In the genomic region with DNA sequence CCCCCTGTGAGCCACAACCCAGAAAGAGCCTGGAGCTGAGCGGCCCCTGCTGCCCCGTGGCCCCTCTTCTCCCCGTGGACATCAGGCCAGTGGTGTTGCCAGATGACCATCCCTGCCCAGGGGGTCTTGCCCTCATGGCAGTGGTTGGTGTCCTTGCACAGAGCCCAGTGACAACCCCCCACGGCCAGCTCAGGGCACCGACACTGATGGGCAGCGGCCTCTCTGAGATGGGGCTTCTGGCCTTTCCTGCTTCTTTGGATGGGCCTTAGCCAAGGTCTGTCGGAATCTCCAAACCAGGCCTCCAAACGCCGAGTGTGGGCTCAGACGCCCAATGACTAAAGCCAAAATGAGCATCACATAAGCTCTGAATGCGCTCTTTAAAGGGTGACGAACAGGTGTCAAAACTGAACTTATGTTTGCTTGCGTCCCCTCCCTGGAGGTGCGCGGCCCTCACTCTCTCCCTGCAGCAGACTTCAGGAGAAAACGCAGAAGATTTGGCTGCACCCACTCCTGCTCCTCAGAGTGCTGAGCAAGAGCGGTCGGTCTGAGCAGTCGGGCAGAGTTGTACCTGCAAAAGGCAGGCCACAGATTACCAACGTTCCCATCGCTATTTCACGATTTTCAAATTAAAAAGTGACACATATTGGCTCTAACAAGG, we compare ENCODE assay signal across 1 cellular context.
TF ChIP-seq lines count a peak whose summit lies in the region.

No MANE protein-coding gene starts in this region.

TF ChIP-seq in H1, 55 proteins besides CTCF, POLR2A, EP300 and RAD21:
- TF ChIP-seq EGR1 (IDR thresholded peaks at IDR 0.05; ENCODE audit: borderline replicate concordance, low read depth, low read length) (no peak), RNF2 (IDR thresholded peaks at IDR 0.05; ENCODE audit: borderline replicate concordance, low read depth, low read length, missing control alignments, poor library complexity, severe bottlenecking) (no peak), SIRT6 (IDR thresholded peaks at IDR 0.05; ENCODE audit: low read length) (no peak), ZNF274 (IDR thresholded peaks at IDR 0.05; ENCODE audit: borderline replicate concordance, extremely low read depth, low read length) (no peak), PHF8 (conservative IDR thresholded peaks at IDR 0.05; ENCODE audit: low read depth, low read length) (no peak), CBX8 (IDR thresholded peaks at IDR 0.05; ENCODE audit: borderline replicate concordance, low read depth, low read length) (no peak), KDM1A (IDR thresholded peaks at IDR 0.05; ENCODE audit: borderline replicate concordance, low read length) (no peak), CBX5 (IDR thresholded peaks at IDR 0.05; ENCODE audit: low read depth, low read length) (no peak), MAFK (IDR thresholded peaks at IDR 0.05; ENCODE audit: low read depth, low read length) (no peak), KDM4A (IDR thresholded peaks at IDR 0.05; ENCODE audit: low read depth, low read length, severe bottlenecking) (no peak), JUND (IDR thresholded peaks at IDR 0.05; ENCODE audit: low read length) (no peak), POLR2AphosphoS5 (IDR thresholded peaks at IDR 0.05; ENCODE audit: low read depth, low read length) (no peak), HDAC2 (IDR thresholded peaks at IDR 0.05; ENCODE audit: borderline replicate concordance in 1 of 2, low read depth in 2 of 2, low read length in 2 of 2) (no peak), HDAC6 (IDR thresholded peaks at IDR 0.05; ENCODE audit: low read depth, low read length) (no peak), BRCA1 (IDR thresholded peaks at IDR 0.05; ENCODE audit: low read depth, low read length) (no peak), RFX5 (IDR thresholded peaks at IDR 0.05; ENCODE audit: borderline replicate concordance, low read depth, low read length) (no peak)
- TF ChIP-seq, protein P1, sequence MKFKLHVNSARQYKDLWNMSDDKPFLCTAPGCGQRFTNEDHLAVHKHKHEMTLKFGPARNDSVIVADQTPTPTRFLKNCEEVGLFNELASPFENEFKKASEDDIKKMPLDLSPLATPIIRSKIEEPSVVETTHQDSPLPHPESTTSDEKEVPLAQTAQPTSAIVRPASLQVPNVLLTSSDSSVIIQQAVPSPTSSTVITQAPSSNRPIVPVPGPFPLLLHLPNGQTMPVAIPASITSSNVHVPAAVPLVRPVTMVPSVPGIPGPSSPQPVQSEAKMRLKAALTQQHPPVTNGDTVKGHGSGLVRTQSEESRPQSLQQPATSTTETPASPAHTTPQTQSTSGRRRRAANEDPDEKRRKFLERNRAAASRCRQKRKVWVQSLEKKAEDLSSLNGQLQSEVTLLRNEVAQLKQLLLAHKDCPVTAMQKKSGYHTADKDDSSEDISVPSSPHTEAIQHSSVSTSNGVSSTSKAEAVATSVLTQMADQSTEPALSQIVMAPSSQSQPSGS (IDR thresholded peaks at IDR 0.05; ENCODE audit: low read length) = no peak
- TF ChIP-seq, protein P2, sequence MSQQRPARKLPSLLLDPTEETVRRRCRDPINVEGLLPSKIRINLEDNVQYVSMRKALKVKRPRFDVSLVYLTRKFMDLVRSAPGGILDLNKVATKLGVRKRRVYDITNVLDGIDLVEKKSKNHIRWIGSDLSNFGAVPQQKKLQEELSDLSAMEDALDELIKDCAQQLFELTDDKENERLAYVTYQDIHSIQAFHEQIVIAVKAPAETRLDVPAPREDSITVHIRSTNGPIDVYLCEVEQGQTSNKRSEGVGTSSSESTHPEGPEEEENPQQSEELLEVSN (IDR thresholded peaks at IDR 0.05) = no peak
- TF ChIP-seq, protein P3, sequence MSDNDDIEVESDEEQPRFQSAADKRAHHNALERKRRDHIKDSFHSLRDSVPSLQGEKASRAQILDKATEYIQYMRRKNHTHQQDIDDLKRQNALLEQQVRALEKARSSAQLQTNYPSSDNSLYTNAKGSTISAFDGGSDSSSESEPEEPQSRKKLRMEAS (IDR thresholded peaks at IDR 0.05) = no peak
